Comparison of ENCODE assay signal across 8 cellular contexts in the genomic region with DNA sequence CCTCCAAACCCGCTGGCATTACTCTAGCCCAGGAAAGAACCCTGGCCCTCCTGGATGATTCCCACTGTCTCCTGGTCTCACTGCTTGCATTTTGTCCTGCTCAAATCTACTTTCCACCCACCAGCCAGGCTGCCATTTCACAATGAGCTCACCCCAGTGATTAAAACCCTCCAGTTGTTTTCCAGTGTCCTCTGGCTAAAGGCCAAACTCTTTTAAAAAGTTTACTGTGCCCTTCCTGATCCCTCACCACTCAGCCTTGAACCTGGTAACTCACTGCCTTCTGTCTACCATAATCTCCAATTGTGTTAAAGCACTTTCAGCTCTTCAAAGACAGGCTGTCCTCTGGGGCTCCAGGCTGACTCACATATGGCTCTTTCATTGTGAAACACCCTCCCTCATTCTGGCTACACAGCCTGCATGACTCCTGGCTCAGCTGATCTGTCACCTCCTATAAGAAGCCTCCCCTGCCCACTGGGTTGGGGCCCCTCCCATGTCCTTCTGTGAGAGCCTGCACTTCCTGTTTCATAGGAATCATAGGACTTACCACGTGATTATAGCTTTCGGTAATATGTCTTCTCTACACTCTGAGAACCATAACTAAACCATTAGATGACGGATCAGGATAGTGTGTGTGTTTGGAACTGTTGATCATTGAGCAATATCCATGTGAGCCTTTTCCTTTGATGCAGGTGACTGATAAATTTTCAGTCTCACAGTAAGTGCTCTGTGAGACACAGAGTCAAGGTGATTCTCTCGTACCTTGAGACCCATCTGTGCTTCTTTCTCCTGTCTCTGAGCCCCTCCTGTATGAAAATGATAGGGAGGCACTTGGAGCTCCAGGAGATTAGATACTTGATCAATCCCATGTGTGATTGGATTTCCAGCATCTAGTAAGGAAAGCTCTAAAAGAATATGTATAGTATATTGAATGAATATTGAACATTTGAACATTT.
DNase-seq lines count a peak whose midpoint lies in the region; ATAC-seq, FAIRE-seq and TF ChIP-seq lines count a peak whose summit lies in the region.

No MANE protein-coding gene starts in this region.

- TF ChIP-seq CTCF in OCI-LY7 (conservative IDR thresholded peaks at IDR 0.05; ENCODE audit: low read length): no peak
- TF ChIP-seq CTCF in lower leg skin (IDR thresholded peaks at IDR 0.05): peak in 1 of 3 donors; percentile 47

- CTCF ChIA-PET in OCI-LY7 (lab: Charles Lee; ENCODE audit: unreplicated experiment): no interaction called here

- H3K27ac ChIP-seq in OCI-LY7 (ENCODE audit: low read depth, low read length, poor library complexity, severe bottlenecking): no peak overlapping the region

- DNase-seq in EL: peak; percentile 92
- DNase-seq in OCI-LY7 (ENCODE audit: low spot score): peak; percentile 21
- DNase-seq in astrocyte of the hippocampus (ENCODE audit: low read depth, low spot score): peak; percentile 60
- peak; percentile 77 to 94 for DNase-seq in lower leg skin (ENCODE audit: low spot score in 2 of 2)
- peak; percentile 54 for DNase-seq in ureter (ENCODE audit: low spot score)
- no peak for DNase-seq in frontal cortex (ENCODE audit: low spot score in 2 of 2)
- DNase-seq in DMS79 treated with DMSO at 0.1 percent for 48 hours (lab: John Stamatoyannopoulos, UW): no peak

- H3K36me3 ChIP-seq in OCI-LY7 (ENCODE audit: insufficient read depth, low read length): no peaks in the 10 kb centered on the region

- no TSS peak for BruUV-seq in OCI-LY7 (replicated peaks; lab: Mats Ljungman, UMichigan)

- no peak overlapping the region for H3K4me2 ChIP-seq in OCI-LY7 (ENCODE audit: low read length)

- no peak for TF ChIP-seq POLR2A in lower leg skin (IDR thresholded peaks at IDR 0.05)

- H3K4me3 ChIP-seq in OCI-LY7 (ENCODE audit: low read depth, low read length, poor library complexity, severe bottlenecking) (no peak overlapping the region), lower leg skin (ENCODE audit: low read depth, poor library complexity, severe bottlenecking) (no peak overlapping the region)

- H3K9me3 ChIP-seq in OCI-LY7 (ENCODE audit: low read length): no peaks in the 10 kb centered on the region

- peak; percentile 92 for ATAC-seq in HG02610 (IDR thresholded peaks at IDR 0.05; ENCODE audit: unreplicated experiment)

- WGBS in lower leg skin, 2 donors: 70 to 72% methylated on average over 5 of the region's 5 CpGs

- POLR2A ChIA-PET in OCI-LY7 (lab: Charles Lee): no interaction called here

- H3K4me1 ChIP-seq in OCI-LY7 (ENCODE audit: insufficient read depth, low read length, poor library complexity, severe bottlenecking): no peaks in the 10 kb centered on the region

- no peaks in the 10 kb centered on the region for H3K79me2 ChIP-seq in OCI-LY7 (ENCODE audit: insufficient read depth, low read depth, low read length)

- H2AFZ ChIP-seq in OCI-LY7 (ENCODE audit: low read length): peak overlapping the region; percentile 32; the same call in 1 of the 2 replicates

- H4K20me1 ChIP-seq in OCI-LY7 (ENCODE audit: insufficient read depth, low read length): no peaks in the 10 kb centered on the region

- no peaks in the 10 kb centered on the region for H3K9me2 ChIP-seq in OCI-LY7 (ENCODE audit: insufficient read depth, low read length)

- intact Hi-C loops in OCI-LY7 (cut with micrococcal nuclease; ENCODE audit: unreplicated experiment) (no loop called here), lower leg skin (cut with DNase I; ENCODE audit: low total_unique reads) (no loop called here)

- FAIRE-seq in frontal cortex (lab: Jason Lieb, UNC): no peak

Comparison
In these comparisons a context has a peak if more than half of its experiments do, and no peak if none do; other contexts are left out.
1. DNase-seq: peak in EL (single experiment), OCI-LY7 (single experiment), astrocyte of the hippocampus (single experiment), lower leg skin (2 of 2) and ureter (single experiment); none in frontal cortex (0 of 2) and DMS79 treated with DMSO at 0.1 percent for 48 hours (single experiment).